In genomic region chr19:36136975-36137686, GRCh38 we compare ENCODE assay signal across 9 cellular contexts. TPM values are rescaled to one million over a fixed set of nuclear protein-coding genes. Genes with fewer than 3 reads are reported as not detected.
DNase-seq lines count a peak whose midpoint lies in the region; ATAC-seq and TF ChIP-seq lines count a peak whose summit lies in the region.
"Had no signal": no experiment of that assay in that cellular context is flagged by ENCODE, and none has a peak within 500 bp of the region (broad histone marks: within the 10 kb centered on the region; RNA-seq: fewer than 3 reads in every experiment).

No MANE protein-coding gene starts in this region.

- ATAC-seq in HG03521 (IDR thresholded peaks at IDR 0.05; ENCODE audit: unreplicated experiment), result no peak

- peaks cover 7% of the 10 kb centered on the region for H3K27me3 Mint-ChIP-seq in nephron progenitor cell (ENCODE audit: low read depth, poor library complexity)

- in situ Hi-C loops in G401 (cut with HindIII; ENCODE audit: low sequenced_read_pairs), result no loop called here

- H3K27ac Mint-ChIP-seq in nephron progenitor cell, result peak overlapping the region; percentile 78

- no peaks in the 10 kb centered on the region for H3K9me3 Mint-ChIP-seq in nephron progenitor cell

- peak; percentile 82 for DNase-seq in G401 (ENCODE audit: low spot score)
- peak; percentile 19 for DNase-seq in NCI-H446 treated with DMSO at 0.1 percent for 48 hours (lab: John Stamatoyannopoulos, UW)
- DNase-seq in dermis blood vessel endothelial cell, result peak; percentile 59
- no peak for DNase-seq in nephron progenitor cell
- no peak for DNase-seq in Ammon's horn (ENCODE audit: low spot score)
- no peak for DNase-seq in effector CD4-positive, alpha-beta T cell
- no peak for DNase-seq in epidermal melanocyte (ENCODE audit: insufficient read length, low spot score)

- no peak overlapping the region for H3K4me3 Mint-ChIP-seq in nephron progenitor cell

- peaks cover 19% of the 10 kb centered on the region for H3K4me1 Mint-ChIP-seq in nephron progenitor cell

- no peak for TF ChIP-seq CTCF in nephron progenitor cell (IDR thresholded peaks at IDR 0.05)

- H3K36me3 Mint-ChIP-seq in nephron progenitor cell (ENCODE audit: low read depth), result peaks cover 11% of the 10 kb centered on the region

RNA-seq across cellular contexts. Expression of gene CAPNS1, which starts 2.7 kb away (rescaled TPM):
- total RNA-seq in G401 (2014; rRNA removed; shearing (Covaris generic)), result 266 and 370 TPM in 2 replicates
- total RNA-seq in dermis blood vessel endothelial cell, result 314 and 443 TPM in 2 replicates

RNA-seq across cellular contexts. Expression of gene COX7A1, which starts 15.1 kb away (rescaled TPM):
- total RNA-seq in G401 (2014; rRNA removed; shearing (Covaris generic)), result not detected in 2 replicates
- 7.1 and 24.0 TPM in 2 replicates for total RNA-seq in dermis blood vessel endothelial cell

RNA-seq across cellular contexts. Expression of gene TBCB, which starts 21.9 kb away (rescaled TPM):
- total RNA-seq in G401 (2014; rRNA removed; shearing (Covaris generic)), result 314 and 477 TPM in 2 replicates
- total RNA-seq in dermis blood vessel endothelial cell, result 201 and 226 TPM in 2 replicates

RNA-seq across cellular contexts. Expression of gene POLR2I, which starts 22.5 kb away (rescaled TPM):
- total RNA-seq in G401 (2014; rRNA removed; shearing (Covaris generic)), result 120 and 122 TPM in 2 replicates
- 42.9 and 71.1 TPM in 2 replicates for total RNA-seq in dermis blood vessel endothelial cell

RNA-seq across cellular contexts. Expression of gene OVOL3, which starts 26.2 kb away (rescaled TPM):
- total RNA-seq in G401 (2014; rRNA removed; shearing (Covaris generic)), result not detected in 2 replicates
- total RNA-seq in dermis blood vessel endothelial cell, result not detected in 2 replicates
- total RNA-seq: dermis microvascular lymphatic vessel endothelial cell had no signal

Comparison
In these comparisons a context has a peak if more than half of its experiments do, and no peak if none do; other contexts are left out.
1. DNase-seq: peak in G401 (single experiment), NCI-H446 treated with DMSO at 0.1 percent for 48 hours (single experiment) and dermis blood vessel endothelial cell (single experiment); none in nephron progenitor cell (single experiment), Ammon's horn (single experiment), effector CD4-positive, alpha-beta T cell (single experiment) and epidermal melanocyte (single experiment).